8 cellular contexts compared by ENCODE assay signal in genomic region chr4:80125252-80126177, GRCh38. TPM values are rescaled to one million over a fixed set of nuclear protein-coding genes. Genes with fewer than 3 reads are reported as not detected.
DNase-seq lines count a peak whose midpoint lies in the region; ATAC-seq and TF ChIP-seq lines count a peak whose summit lies in the region.

No MANE protein-coding gene starts in this region.

- no peaks in the 10 kb centered on the region for H3K27me3 ChIP-seq in right atrium auricular region

- DNase-seq in NCI-H1105 treated with DMSO at 0.1 percent for 48 hours (lab: John Stamatoyannopoulos, UW) (peak; percentile 5), NCI-H1105 (lab: John Stamatoyannopoulos, UW) (no peak), NCI-H1694 (lab: John Stamatoyannopoulos, UW) (peak; percentile 9), right atrium auricular region (ENCODE audit: low spot score) (no peak), type B pancreatic cell (ENCODE audit: extremely low spot score, unreplicated experiment) (no peak)
- peak; percentile 27 for DNase-seq in activated T-cell treated with anti-CD3 and anti-CD28 coated beads, Interleukin-2, amount 50 U/mL, for 1 hour

- no peaks in the 10 kb centered on the region for H3K4me1 Mint-ChIP-seq in type B pancreatic cell (ENCODE audit: unreplicated experiment)

- no peak overlapping the region for H3K27ac ChIP-seq in right atrium auricular region

- H3K9me3 Mint-ChIP-seq in type B pancreatic cell, result no peaks in the 10 kb centered on the region

- H3K36me3 ChIP-seq in right atrium auricular region, result no peaks in the 10 kb centered on the region

- no peaks in the 10 kb centered on the region for H3K36me3 Mint-ChIP-seq in type B pancreatic cell

- H3K4me3 ChIP-seq in right atrium auricular region, result no peak overlapping the region

- no peaks in the 10 kb centered on the region for H3K9me3 ChIP-seq in right atrium auricular region

- ATAC-seq in GM21737 (IDR thresholded peaks at IDR 0.05; ENCODE audit: unreplicated experiment) (peak; percentile 55), HG03095 (IDR thresholded peaks at IDR 0.05; ENCODE audit: unreplicated experiment) (no peak)

- no peaks in the 10 kb centered on the region for H3K4me1 ChIP-seq in right atrium auricular region

- TF ChIP-seq CTCF in right atrium auricular region (IDR thresholded peaks at IDR 0.05) (peak; percentile 35 to 61), type B pancreatic cell (conservative IDR thresholded peaks at IDR 0.05) (peak; percentile 56)

- H3K27me3 Mint-ChIP-seq in type B pancreatic cell, result peaks cover 4% of the 10 kb centered on the region

- H3K4me3 Mint-ChIP-seq in type B pancreatic cell, result no peak overlapping the region

- H3K27ac Mint-ChIP-seq in type B pancreatic cell, result no peak overlapping the region

RNA-seq across cellular contexts. Expression of gene ANTXR2, which starts 52.5 kb away (rescaled TPM):
- total RNA-seq in right atrium auricular region (10 to 100 TPM; 24.5 to 32.8 TPM), type B pancreatic cell (ENCODE audit: low replicate concordance) (18.7 and 30.4 TPM in 2 replicates)

Comparison
In these comparisons a context has a peak if more than half of its experiments do, and no peak if none do; other contexts are left out.
1. DNase-seq: peak in NCI-H1105 treated with DMSO at 0.1 percent for 48 hours (single experiment), NCI-H1694 (single experiment) and activated T-cell treated with anti-CD3 and anti-CD28 coated beads, Interleukin-2, amount 50 U/mL, for 1 hour (single experiment); none in NCI-H1105 (single experiment), right atrium auricular region (single experiment) and type B pancreatic cell (single experiment).